9 cellular contexts compared by ENCODE assay signal in genomic region chr2:159557437-159558034, GRCh38. TPM values are rescaled to one million over a fixed set of nuclear protein-coding genes. Genes with fewer than 3 reads are reported as not detected.
DNase-seq lines count a peak whose midpoint lies in the region; ATAC-seq and TF ChIP-seq lines count a peak whose summit lies in the region.
"Had no signal": no experiment of that assay in that cellular context is flagged by ENCODE, and none has a peak within 500 bp of the region (broad histone marks: within the 10 kb centered on the region; RNA-seq: fewer than 3 reads in every experiment).

No MANE protein-coding gene starts in this region.

- CTCF ChIA-PET in WTC11 (lab: Charles Lee) = interaction anchor here (0.7 to 1.5 kb wide), 10 partner anchors 8 to 251 kb away, joined by 3 to 16 read pairs (median 4); partner anchors contain the start of gene MARCHF7

- POLR2A ChIA-PET in WTC11 (lab: Charles Lee) = interaction anchor here (0.6 to 1.4 kb wide), 4 partner anchors 30 to 421 kb away, joined by 3 to 11 read pairs (median 6); partner anchors contain the start of gene MARCHF7

- DNase-seq in AG20443 (ENCODE audit: low spot score) (peak; percentile 5), HFF-Myc (ENCODE audit: extremely low read depth, low read depth) (no peak), WTC11 (ENCODE audit: low spot score) (no peak), iPS-NIHi7 (ENCODE audit: extremely low spot score) (peak; percentile 43), T1000 (lab: John Stamatoyannopoulos, UW) (no peak), omental fat pad (ENCODE audit: low spot score) (no peak)
- DNase-seq: activated T-cell treated with anti-CD3 and anti-CD28 coated beads, Interleukin-2, amount 50 U/mL, for 24 hours had no signal

- no peaks in the 10 kb centered on the region for H3K27me3 Mint-ChIP-seq in WTC11 (ENCODE audit: low read depth)
- H3K27me3 Mint-ChIP-seq: activated T-cell treated with anti-CD3 and anti-CD28 coated beads, Interleukin-2, amount 50 U/mL, for 24 hours had no signal

- no peak overlapping the region for H3K4me3 Mint-ChIP-seq in WTC11
- H3K4me3 Mint-ChIP-seq: activated T-cell treated with anti-CD3 and anti-CD28 coated beads, Interleukin-2, amount 50 U/mL, for 24 hours had no signal

- H3K9me3 Mint-ChIP-seq in WTC11 = no peaks in the 10 kb centered on the region
- H3K9me3 Mint-ChIP-seq: activated T-cell treated with anti-CD3 and anti-CD28 coated beads, Interleukin-2, amount 50 U/mL, for 24 hours had no signal

- no peak overlapping the region for H3K4me3 ChIP-seq in HFF-Myc (replicated peaks; ENCODE audit: low read depth, low read length)

- no peaks in the 10 kb centered on the region for H3K36me3 Mint-ChIP-seq in WTC11

- peak overlapping the region; percentile 78 for H3K27ac Mint-ChIP-seq in WTC11
- H3K27ac Mint-ChIP-seq: activated T-cell treated with anti-CD3 and anti-CD28 coated beads, Interleukin-2, amount 50 U/mL, for 24 hours had no signal

- peak; percentile 93 for ATAC-seq in WTC11
- no peak for ATAC-seq in GM21360 (IDR thresholded peaks at IDR 0.05; ENCODE audit: unreplicated experiment)
- ATAC-seq in omental fat pad (ENCODE audit: low FRiP score) = no peak
- ATAC-seq in GM18520 (IDR thresholded peaks at IDR 0.05; ENCODE audit: unreplicated experiment) = no peak

- peaks cover 16% of the 10 kb centered on the region for H3K4me1 Mint-ChIP-seq in WTC11

- TF ChIP-seq CTCF in HFF-Myc (IDR thresholded peaks at IDR 0.05; ENCODE audit: low read depth, low read length, missing control alignments) (peak; percentile 41), WTC11 (IDR thresholded peaks at IDR 0.05) (no peak), omental fat pad (IDR thresholded peaks at IDR 0.05) (no peak)

TF ChIP-seq in WTC11, 78 proteins besides CTCF, POLR2A, EP300 and RAD21:
- TF ChIP-seq SMAD4 (CRISPR knock-in tag; IDR thresholded peaks at IDR 0.05) = no peak
- TF ChIP-seq ETV6 (CRISPR knock-in tag; IDR thresholded peaks at IDR 0.05) = 0 out of 2 replicates have a peak, but pooled peaks have one; percentile 25

RNA-seq across cellular contexts. Expression of gene BAZ2B, which starts 58.8 kb away (rescaled TPM):
- total RNA-seq in WTC11 (2021) (31.1 to 33.7 TPM (median 33.0 TPM) in 3 replicates), omental fat pad (100 to 1,000 TPM in 1 of 4 donors, 10 to 100 TPM in 3; 47.3 to 147 (median 88.9) TPM)

Comparison
In these comparisons a context has a peak if more than half of its experiments do, and no peak if none do; other contexts are left out.
1. DNase-seq: peak in AG20443 (single experiment) and iPS-NIHi7 (single experiment); none in HFF-Myc (single experiment), WTC11 (single experiment), T1000 (single experiment) and omental fat pad (single experiment).